10 cellular contexts compared by ENCODE assay signal in the genomic region with DNA sequence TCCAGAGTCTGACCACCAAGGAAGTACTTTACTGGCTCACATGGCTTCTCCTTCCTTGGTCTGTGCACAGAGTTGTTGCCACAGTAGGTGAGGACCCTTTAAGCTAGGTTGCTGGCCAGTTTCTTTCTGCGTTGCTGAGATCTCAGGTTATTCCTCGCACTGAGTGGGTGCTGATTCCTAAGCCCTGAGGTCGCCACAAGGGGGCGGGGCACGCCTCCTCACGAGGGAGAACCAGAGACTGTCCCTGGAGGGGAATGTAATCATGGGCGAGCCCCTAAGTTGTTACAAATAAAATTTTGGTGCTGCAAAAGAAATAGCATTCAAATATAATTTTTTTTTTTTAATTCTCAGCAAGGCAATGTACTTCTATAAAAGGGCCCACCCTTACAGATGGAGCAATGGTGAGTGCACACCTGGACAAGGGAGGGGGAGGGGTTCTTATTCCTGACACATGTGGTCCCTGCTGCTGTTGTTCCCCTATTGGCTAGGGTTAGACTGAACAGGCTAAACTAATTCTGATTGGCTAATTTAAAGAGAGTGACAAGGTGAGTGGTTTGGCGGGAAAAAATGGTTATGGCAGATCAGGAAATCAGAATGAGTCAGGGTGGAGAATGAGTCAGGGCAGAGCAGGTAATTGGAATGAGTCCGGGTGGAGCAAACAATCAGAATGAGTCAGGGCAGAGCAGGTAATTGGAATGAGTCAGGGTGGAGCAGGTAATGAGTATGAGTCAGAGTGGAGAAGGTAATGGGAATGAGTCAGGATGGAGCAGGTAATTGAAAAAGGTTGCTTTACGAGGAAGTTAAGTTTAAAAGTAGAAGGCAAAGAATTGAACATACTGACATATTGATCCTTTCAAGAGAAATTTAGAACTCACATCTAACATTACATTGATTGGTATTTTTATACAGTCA.
DNase-seq lines count a peak whose midpoint lies in the region; ATAC-seq and TF ChIP-seq lines count a peak whose summit lies in the region.
"Had no signal": no experiment of that assay in that cellular context is flagged by ENCODE, and none has a peak within 500 bp of the region (broad histone marks: within the 10 kb centered on the region; RNA-seq: fewer than 3 reads in every experiment).

No MANE protein-coding gene starts in this region.

- no peaks in the 10 kb centered on the region for H3K27me3 Mint-ChIP-seq in activated CD4-positive, alpha-beta memory T cell treated with anti-CD3 and anti-CD28 coated beads, Interleukin-2, amount 10 ng/mL, durations not matched to agents 7 days and 5 days

- CTCF ChIA-PET in activated CD4-positive, alpha-beta memory T cell treated with anti-CD3 and anti-CD28 coated beads, Interleukin-2, amount 10 ng/mL, durations not matched to agents 7 days and 5 days (lab: Charles Lee): no interaction called here

- ATAC-seq in HG02938 (IDR thresholded peaks at IDR 0.05; ENCODE audit: unreplicated experiment): no peak
- ATAC-seq in GM18505 (IDR thresholded peaks at IDR 0.05; ENCODE audit: unreplicated experiment): no peak
- no peak for ATAC-seq in GM21381 (IDR thresholded peaks at IDR 0.05; ENCODE audit: unreplicated experiment)
- ATAC-seq: lower lobe of right lung had no signal

- H3K36me3 Mint-ChIP-seq in activated CD4-positive, alpha-beta memory T cell treated with anti-CD3 and anti-CD28 coated beads, Interleukin-2, amount 10 ng/mL, durations not matched to agents 7 days and 5 days (ENCODE audit: low read depth): peaks cover 17% of the 10 kb centered on the region

- H3K9me3 Mint-ChIP-seq in activated CD4-positive, alpha-beta memory T cell treated with anti-CD3 and anti-CD28 coated beads, Interleukin-2, amount 10 ng/mL, durations not matched to agents 7 days and 5 days: peaks cover 10% of the 10 kb centered on the region

- DNase-seq in ELF-1 (ENCODE audit: low read depth, low spot score) (peak; percentile 5), HUDEP-2 (lab: John Stamatoyannopoulos, UW; ENCODE audit: unreplicated experiment in 76 of 76) (peak in 48 of 76 experiments; percentile 0 to 51 (median 4)), mucosa of gallbladder (ENCODE audit: low spot score) (peak; percentile 48), NCI-H1105 treated with DMSO at 0.1 percent for 48 hours (lab: John Stamatoyannopoulos, UW) (no peak)
- peak; percentile 19 for DNase-seq in activated CD4-positive, alpha-beta memory T cell treated with anti-CD3 and anti-CD28 coated beads, Interleukin-2, amount 10 ng/mL, durations not matched to agents 7 days and 5 days
- DNase-seq: lower lobe of right lung, right lobe of liver had no signal

- no peak overlapping the region for H3K4me3 Mint-ChIP-seq in activated CD4-positive, alpha-beta memory T cell treated with anti-CD3 and anti-CD28 coated beads, Interleukin-2, amount 10 ng/mL, durations not matched to agents 7 days and 5 days

- TF ChIP-seq POLR2A in GM18505 (IDR thresholded peaks at IDR 0.05; ENCODE audit: borderline replicate concordance, extremely low read depth, insufficient read depth, insufficient read length): no peak

- POLR2A ChIA-PET in activated CD4-positive, alpha-beta memory T cell treated with anti-CD3 and anti-CD28 coated beads, Interleukin-2, amount 10 ng/mL, durations not matched to agents 7 days and 5 days (lab: Charles Lee): no interaction called here

- peak overlapping the region; percentile 58 for H3K27ac Mint-ChIP-seq in activated CD4-positive, alpha-beta memory T cell treated with anti-CD3 and anti-CD28 coated beads, Interleukin-2, amount 10 ng/mL, durations not matched to agents 7 days and 5 days

- peaks cover 16% of the 10 kb centered on the region for H3K4me1 Mint-ChIP-seq in activated CD4-positive, alpha-beta memory T cell treated with anti-CD3 and anti-CD28 coated beads, Interleukin-2, amount 10 ng/mL, durations not matched to agents 7 days and 5 days
